33 cellular contexts compared by ENCODE assay signal in the genomic region with DNA sequence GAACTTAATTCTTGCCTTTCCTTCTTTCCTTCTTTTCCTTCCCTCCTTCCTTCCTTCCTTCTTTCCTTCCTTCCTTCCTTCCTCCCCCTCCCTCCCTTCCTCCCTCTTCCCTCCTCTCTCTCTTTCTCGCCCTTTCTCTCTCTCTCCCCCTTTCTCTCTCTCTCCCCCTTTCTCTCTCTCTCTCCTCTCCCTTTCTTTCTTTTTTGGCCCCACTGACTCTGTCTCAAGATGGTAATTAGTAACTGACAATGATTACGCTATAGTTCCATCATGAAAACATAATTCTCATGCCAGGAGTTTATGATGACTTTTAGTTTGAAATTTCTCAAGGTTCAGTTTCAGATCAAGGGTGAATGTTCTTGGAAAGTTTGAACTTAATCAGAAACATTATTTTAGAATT. TPM values are rescaled to one million over a fixed set of nuclear protein-coding genes. Genes with fewer than 3 reads are reported as not detected.
A peak's percentile ranks its signal among the peaks of the same experiment; 100 is the strongest.
DNase-seq lines count a peak whose midpoint lies in the region; ATAC-seq and TF ChIP-seq lines count a peak whose summit lies in the region.
"Had no signal": no experiment of that assay in that cellular context is flagged by ENCODE, and none has a peak within 500 bp of the region (broad histone marks: within the 10 kb centered on the region; RNA-seq: fewer than 3 reads in every experiment).

No MANE protein-coding gene starts in this region.

- peak overlapping the region; percentile 1 for H3K4me3 Mint-ChIP-seq in activated CD8-positive, alpha-beta memory T cell treated with anti-CD3 and anti-CD28 coated beads, Interleukin-2, amount 10 ng/mL, durations not matched to agents 7 days and 5 days
- peak overlapping the region; percentile 48 for H3K4me3 Mint-ChIP-seq in activated T-helper 1 cell treated with anti-CD3 and anti-CD28 coated beads, Interleukin-12 subunit alpha, Interleukin-12 subunit beta, Interleukin-2, Interleukin-4 antibody, amounts not matched to agents 30 ng/mL and 10 ng/mL and 1 ng/mL, durations not matched to agents 14 hours and 24 hours and 36 hours
- H3K4me3 Mint-ChIP-seq: activated B cell treated with CpG ODN at 0.5 μM for 24 hours, HFFc6 had no signal

- H3K27me3 Mint-ChIP-seq in activated CD8-positive, alpha-beta memory T cell treated with anti-CD3 and anti-CD28 coated beads, Interleukin-2, amount 10 ng/mL, durations not matched to agents 7 days and 5 days, result no peaks in the 10 kb centered on the region
- peaks cover 2% of the 10 kb centered on the region for H3K27me3 Mint-ChIP-seq in activated T-helper 1 cell treated with anti-CD3 and anti-CD28 coated beads, Interleukin-12 subunit alpha, Interleukin-12 subunit beta, Interleukin-2, Interleukin-4 antibody, amounts not matched to agents 30 ng/mL and 10 ng/mL and 1 ng/mL, durations not matched to agents 14 hours and 24 hours and 36 hours (ENCODE audit: insufficient read depth)
- H3K27me3 Mint-ChIP-seq: CD8-positive, alpha-beta memory T cell; naive thymus-derived CD8-positive, alpha-beta T cell had no signal

- H3K4me1 ChIP-seq in HEK293 (ENCODE audit: control insufficient read depth, insufficient read depth, low read length), result no peaks in the 10 kb centered on the region
- H3K4me1 ChIP-seq: esophagus squamous epithelium, gastrocnemius medialis, prostate gland, right lobe of liver, SJCRH30, thyroid gland had no signal

- no peak for DNase-seq in activated CD8-positive, alpha-beta memory T cell treated with anti-CD3 and anti-CD28 coated beads, Interleukin-2, amount 10 ng/mL, durations not matched to agents 7 days and 5 days
- no peak for DNase-seq in activated CD8-positive, alpha-beta memory T cell treated with anti-CD3 and anti-CD28 coated beads, Interleukin-2, amount 50 U/mL, for 4 hours
- no peak for DNase-seq in activated T-helper 1 cell treated with anti-CD3 and anti-CD28 coated beads, Interleukin-12 subunit alpha, Interleukin-12 subunit beta, Interleukin-2, Interleukin-4 antibody, amounts not matched to agents 30 ng/mL and 10 ng/mL and 1 ng/mL, durations not matched to agents 14 hours and 24 hours and 36 hours (ENCODE audit: low spot score)
- DNase-seq in fibroblast of peridontal ligament (ENCODE audit: extremely low read depth) (peak; percentile 5), hypothalamus (lab: John Stamatoyannopoulos, UW) (no peak)
- no peak for DNase-seq in effector CD8-positive, alpha-beta T cell (lab: John Stamatoyannopoulos, UW)
- DNase-seq: activated B cell treated with CpG ODN at 0.5 μM for 24 hours; AML-193; body of pancreas; CD8-positive, alpha-beta memory T cell; EL; esophagus squamous epithelium; gastrocnemius medialis; GOT3; HFFc6; kidney glomerular epithelial cell; naive thymus-derived CD8-positive, alpha-beta T cell; NCI-H1092; NCI-H1694; occipital lobe; right lobe of liver; SJCRH30; spleen; stimulated activated CD4-positive, alpha-beta T cell treated with anti-CD3 and anti-CD28 coated beads, Interleukin-2, amount 100 ng/mL, for 24 hours; thyroid gland had no signal

- TF ChIP-seq CTCF in HEK293 (tag by site-specific recombination; IDR thresholded peaks at IDR 0.05), result no peak

- H3K36me3 ChIP-seq in HEK293 (ENCODE audit: control insufficient read depth in 2 of 2, insufficient read depth in 1 of 2, low read length in 2 of 2), result no peaks in the 10 kb centered on the region
- H3K36me3 ChIP-seq: esophagus squamous epithelium, gastrocnemius medialis, prostate gland, right lobe of liver, SJCRH30, spleen, thyroid gland had no signal

- POLR2A ChIA-PET in HEK293 (lab: Yijun Ruan, JAX), result no interaction called here

- CTCF ChIA-PET in activated CD8-positive, alpha-beta memory T cell treated with anti-CD3 and anti-CD28 coated beads, Interleukin-2, amount 10 ng/mL, durations not matched to agents 7 days and 5 days (lab: Charles Lee), result no interaction called here
- CTCF ChIA-PET in HEK293 (lab: Yijun Ruan, JAX), result no interaction called here

- peaks cover 27% of the 10 kb centered on the region for H3K4me1 Mint-ChIP-seq in activated CD8-positive, alpha-beta memory T cell treated with anti-CD3 and anti-CD28 coated beads, Interleukin-2, amount 10 ng/mL, durations not matched to agents 7 days and 5 days
- H3K4me1 Mint-ChIP-seq in activated T-helper 1 cell treated with anti-CD3 and anti-CD28 coated beads, Interleukin-12 subunit alpha, Interleukin-12 subunit beta, Interleukin-2, Interleukin-4 antibody, amounts not matched to agents 30 ng/mL and 10 ng/mL and 1 ng/mL, durations not matched to agents 14 hours and 24 hours and 36 hours (ENCODE audit: low read depth), result peaks cover 46% of the 10 kb centered on the region
- H3K4me1 Mint-ChIP-seq: activated B cell treated with CpG ODN at 0.5 μM for 24 hours had no signal

- peak overlapping the region; percentile 29 for H3K27ac Mint-ChIP-seq in activated CD8-positive, alpha-beta memory T cell treated with anti-CD3 and anti-CD28 coated beads, Interleukin-2, amount 10 ng/mL, durations not matched to agents 7 days and 5 days
- H3K27ac Mint-ChIP-seq in activated T-helper 1 cell treated with anti-CD3 and anti-CD28 coated beads, Interleukin-12 subunit alpha, Interleukin-12 subunit beta, Interleukin-2, Interleukin-4 antibody, amounts not matched to agents 30 ng/mL and 10 ng/mL and 1 ng/mL, durations not matched to agents 14 hours and 24 hours and 36 hours, result peak overlapping the region; percentile 90
- H3K27ac Mint-ChIP-seq: activated B cell treated with CpG ODN at 0.5 μM for 24 hours, HFFc6 had no signal

- H3K27ac ChIP-seq in HEK293 (ENCODE audit: extremely low read depth, low read depth, low read length), result no peak overlapping the region
- H3K27ac ChIP-seq: body of pancreas, esophagus squamous epithelium, gastrocnemius medialis, prostate gland, right lobe of liver, SJCRH30, thyroid gland had no signal

- no peak for ATAC-seq in activated CD8-positive, alpha-beta memory T cell treated with anti-CD3 and anti-CD28 coated beads, Interleukin-2, amount 10 ng/mL, durations not matched to agents 7 days and 5 days
- ATAC-seq in HG03280 (IDR thresholded peaks at IDR 0.05; ENCODE audit: unreplicated experiment), result no peak
- ATAC-seq: body of pancreas; gastrocnemius medialis; naive thymus-derived CD8-positive, alpha-beta T cell; right lobe of liver had no signal

- intact Hi-C loops in activated T-helper 1 cell treated with anti-CD3 and anti-CD28 coated beads, Interleukin-12 subunit alpha, Interleukin-12 subunit beta, Interleukin-2, Interleukin-4 antibody, amounts not matched to agents 30 ng/mL and 10 ng/mL and 1 ng/mL, durations not matched to agents 14 hours and 24 hours and 36 hours (cut with micrococcal nuclease), result loop anchor here (1.0 to 5.0 kb wide), 7 partner anchors 15 to 165 kb away; partner anchors contain the start of gene CTLA4

- H3K9me3 ChIP-seq in HEK293 (ENCODE audit: control insufficient read depth, insufficient read depth, low read depth, low read length), result no peaks in the 10 kb centered on the region
- H3K9me3 ChIP-seq: body of pancreas, esophagus squamous epithelium, gastrocnemius medialis, prostate gland, right lobe of liver, SJCRH30, spleen, thyroid gland had no signal

- H3K9me3 Mint-ChIP-seq in activated CD8-positive, alpha-beta memory T cell treated with anti-CD3 and anti-CD28 coated beads, Interleukin-2, amount 10 ng/mL, durations not matched to agents 7 days and 5 days (ENCODE audit: low read depth), result no peaks in the 10 kb centered on the region
- H3K9me3 Mint-ChIP-seq in activated T-helper 1 cell treated with anti-CD3 and anti-CD28 coated beads, Interleukin-12 subunit alpha, Interleukin-12 subunit beta, Interleukin-2, Interleukin-4 antibody, amounts not matched to agents 30 ng/mL and 10 ng/mL and 1 ng/mL, durations not matched to agents 14 hours and 24 hours and 36 hours, result peaks cover 11% of the 10 kb centered on the region
- H3K9me3 Mint-ChIP-seq: activated B cell treated with CpG ODN at 0.5 μM for 24 hours; CD8-positive, alpha-beta memory T cell; HFFc6; naive thymus-derived CD8-positive, alpha-beta T cell had no signal

- no peaks in the 10 kb centered on the region for H3K36me3 Mint-ChIP-seq in activated CD8-positive, alpha-beta memory T cell treated with anti-CD3 and anti-CD28 coated beads, Interleukin-2, amount 10 ng/mL, durations not matched to agents 7 days and 5 days
- peaks cover 4% of the 10 kb centered on the region for H3K36me3 Mint-ChIP-seq in activated T-helper 1 cell treated with anti-CD3 and anti-CD28 coated beads, Interleukin-12 subunit alpha, Interleukin-12 subunit beta, Interleukin-2, Interleukin-4 antibody, amounts not matched to agents 30 ng/mL and 10 ng/mL and 1 ng/mL, durations not matched to agents 14 hours and 24 hours and 36 hours (ENCODE audit: low read depth)
- H3K36me3 Mint-ChIP-seq: CD8-positive, alpha-beta memory T cell; naive thymus-derived CD8-positive, alpha-beta T cell had no signal

- H3K4me3 ChIP-seq in HEK293 (ENCODE audit: low read depth, low read length), result no peak overlapping the region
- H3K4me3 ChIP-seq: body of pancreas, esophagus squamous epithelium, gastrocnemius medialis, lung, prostate gland, right lobe of liver, SJCRH30, spleen, thyroid gland had no signal

TF ChIP-seq in HEK293, 187 proteins besides CTCF, POLR2A, EP300 and RAD21 (continues in another document):
- TF ChIP-seq ZNF2 (tag by site-specific recombination; IDR thresholded peaks at IDR 0.05) (no peak), ZNF266 (tag by site-specific recombination; IDR thresholded peaks at IDR 0.05; ENCODE audit: low read depth) (no peak), WT1 (tag by site-specific recombination; IDR thresholded peaks at IDR 0.05) (no peak), ZNF514 (tag by site-specific recombination; IDR thresholded peaks at IDR 0.05) (no peak), PRDM1 (tag by site-specific recombination; IDR thresholded peaks at IDR 0.05) (peak; percentile 81)

RNA-seq across cellular contexts. Expression of gene CTLA4, which starts 14.8 kb away (rescaled TPM):
- total RNA-seq in activated CD8-positive, alpha-beta memory T cell treated with anti-CD3 and anti-CD28 coated beads, Interleukin-2, amount 10 ng/mL, durations not matched to agents 7 days and 5 days, result 10 to 100 TPM; 20.8 to 66.6 TPM
- 118 and 124 TPM in 2 replicates for total RNA-seq in activated T-helper 1 cell treated with anti-CD3 and anti-CD28 coated beads, Interleukin-12 subunit alpha, Interleukin-12 subunit beta, Interleukin-2, Interleukin-4 antibody, amounts not matched to agents 30 ng/mL and 10 ng/mL and 1 ng/mL, durations not matched to agents 14 hours and 24 hours and 36 hours
- total RNA-seq: A673, body of pancreas, gastrocnemius medialis, HFFc6, HT1080, NCI-H460, occipital lobe, right lobe of liver, RPMI7951, SJCRH30 had no signal
